1 cellular context compared by ENCODE assay signal in the genomic region with DNA sequence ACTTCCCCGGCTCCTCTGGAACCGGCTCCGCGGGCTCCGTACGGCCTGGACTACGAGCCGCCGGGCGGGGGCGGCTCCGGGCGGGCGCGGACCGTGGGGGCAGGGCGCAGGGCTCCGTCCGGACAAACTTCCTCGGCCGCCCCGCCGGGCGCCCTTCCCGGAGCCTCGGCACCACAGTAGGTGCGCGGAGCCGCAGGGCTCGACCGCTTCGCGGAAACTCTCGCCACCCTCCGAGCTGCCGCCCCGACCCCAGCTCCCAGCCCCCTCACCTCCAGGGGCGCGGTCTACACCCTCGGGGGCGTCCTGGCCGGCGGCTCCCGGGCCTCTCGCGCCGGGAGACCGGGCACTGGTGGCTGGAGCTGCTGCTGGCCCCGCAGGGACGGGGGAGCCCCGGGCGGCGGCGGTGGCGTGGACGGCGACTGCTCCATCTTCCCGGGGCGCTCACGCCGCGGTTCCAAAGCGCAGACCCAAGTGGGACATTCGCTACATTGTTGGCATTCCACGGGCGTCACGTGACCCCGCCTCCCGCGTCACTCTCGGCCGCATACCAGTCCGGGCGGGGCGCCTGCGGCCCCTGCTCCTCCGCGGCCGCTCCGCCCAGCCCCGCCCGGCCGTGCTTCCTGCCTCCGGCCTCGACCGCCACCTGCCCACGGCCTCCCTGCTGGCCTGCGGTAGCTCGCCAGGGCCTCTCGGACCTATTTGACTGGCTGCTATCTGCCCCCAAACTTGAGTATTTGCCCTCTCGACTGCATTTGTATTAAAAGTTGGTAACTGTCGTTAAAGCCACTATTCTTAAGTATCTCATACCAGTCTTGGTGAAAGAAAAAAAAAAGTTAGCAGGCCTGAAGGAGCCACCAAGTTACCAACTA.
TF ChIP-seq lines count a peak whose summit lies in the region.

A gene (minus strand): TSS at position 510 of the 869 bp plus-strand sequence. CDS start 15,560 bp downstream, outside the sequence.

TF ChIP-seq in HepG2, 621 proteins besides CTCF, POLR2A, EP300 and RAD21 (continued from another document and continues in another):
- TF ChIP-seq, protein P1, sequence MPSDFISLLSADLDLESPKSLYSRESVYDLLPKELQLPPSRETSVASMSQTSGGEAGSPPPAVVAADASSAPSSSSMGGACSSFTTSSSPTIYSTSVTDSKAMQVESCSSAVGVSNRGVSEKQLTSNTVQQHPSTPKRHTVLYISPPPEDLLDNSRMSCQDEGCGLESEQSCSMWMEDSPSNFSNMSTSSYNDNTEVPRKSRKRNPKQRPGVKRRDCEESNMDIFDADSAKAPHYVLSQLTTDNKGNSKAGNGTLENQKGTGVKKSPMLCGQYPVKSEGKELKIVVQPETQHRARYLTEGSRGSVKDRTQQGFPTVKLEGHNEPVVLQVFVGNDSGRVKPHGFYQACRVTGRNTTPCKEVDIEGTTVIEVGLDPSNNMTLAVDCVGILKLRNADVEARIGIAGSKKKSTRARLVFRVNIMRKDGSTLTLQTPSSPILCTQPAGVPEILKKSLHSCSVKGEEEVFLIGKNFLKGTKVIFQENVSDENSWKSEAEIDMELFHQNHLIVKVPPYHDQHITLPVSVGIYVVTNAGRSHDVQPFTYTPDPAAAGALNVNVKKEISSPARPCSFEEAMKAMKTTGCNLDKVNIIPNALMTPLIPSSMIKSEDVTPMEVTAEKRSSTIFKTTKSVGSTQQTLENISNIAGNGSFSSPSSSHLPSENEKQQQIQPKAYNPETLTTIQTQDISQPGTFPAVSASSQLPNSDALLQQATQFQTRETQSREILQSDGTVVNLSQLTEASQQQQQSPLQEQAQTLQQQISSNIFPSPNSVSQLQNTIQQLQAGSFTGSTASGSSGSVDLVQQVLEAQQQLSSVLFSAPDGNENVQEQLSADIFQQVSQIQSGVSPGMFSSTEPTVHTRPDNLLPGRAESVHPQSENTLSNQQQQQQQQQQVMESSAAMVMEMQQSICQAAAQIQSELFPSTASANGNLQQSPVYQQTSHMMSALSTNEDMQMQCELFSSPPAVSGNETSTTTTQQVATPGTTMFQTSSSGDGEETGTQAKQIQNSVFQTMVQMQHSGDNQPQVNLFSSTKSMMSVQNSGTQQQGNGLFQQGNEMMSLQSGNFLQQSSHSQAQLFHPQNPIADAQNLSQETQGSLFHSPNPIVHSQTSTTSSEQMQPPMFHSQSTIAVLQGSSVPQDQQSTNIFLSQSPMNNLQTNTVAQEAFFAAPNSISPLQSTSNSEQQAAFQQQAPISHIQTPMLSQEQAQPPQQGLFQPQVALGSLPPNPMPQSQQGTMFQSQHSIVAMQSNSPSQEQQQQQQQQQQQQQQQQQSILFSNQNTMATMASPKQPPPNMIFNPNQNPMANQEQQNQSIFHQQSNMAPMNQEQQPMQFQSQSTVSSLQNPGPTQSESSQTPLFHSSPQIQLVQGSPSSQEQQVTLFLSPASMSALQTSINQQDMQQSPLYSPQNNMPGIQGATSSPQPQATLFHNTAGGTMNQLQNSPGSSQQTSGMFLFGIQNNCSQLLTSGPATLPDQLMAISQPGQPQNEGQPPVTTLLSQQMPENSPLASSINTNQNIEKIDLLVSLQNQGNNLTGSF (CRISPR knock-in tag; IDR thresholded peaks at IDR 0.05), result peak; percentile 64; the same call in 1 of the 2 replicates
- TF ChIP-seq ZNF430 (CRISPR knock-in tag; IDR thresholded peaks at IDR 0.05) (0 out of 2 replicates have a peak, but pooled peaks have one; percentile 66), SSRP1 (CRISPR knock-in tag; IDR thresholded peaks at IDR 0.05) (no peak), REPIN1 (CRISPR knock-in tag; IDR thresholded peaks at IDR 0.05; ENCODE audit: borderline replicate concordance, low read depth) (no peak), HNF4A (CRISPR knock-in tag; IDR thresholded peaks at IDR 0.05) (peak; percentile 31), BRD4 (CRISPR knock-in tag; IDR thresholded peaks at IDR 0.05) (peak; percentile 55; the same call in 1 of the 2 replicates), ZSCAN30 (CRISPR knock-in tag; IDR thresholded peaks at IDR 0.05) (0 out of 2 replicates have a peak, but pooled peaks have one; percentile 52), RXRA (CRISPR knock-in tag; IDR thresholded peaks at IDR 0.05) (peak; percentile 45; the same call in 1 of the 2 replicates), XRCC5 (optimal IDR thresholded peaks at IDR 0.05; ENCODE audit: low read length) (peak; percentile 62), GATA4 (IDR thresholded peaks at IDR 0.05; ENCODE audit: borderline replicate concordance, low read depth) (0 out of 2 replicates have a peak, but pooled peaks have one; percentile 16), HNRNPLL (IDR thresholded peaks at IDR 0.05; ENCODE audit: low read depth, low read length, poor library complexity, severe bottlenecking) (peak; percentile 76), KLF15 (CRISPR knock-in tag; IDR thresholded peaks at IDR 0.05; ENCODE audit: borderline replicate concordance) (no peak), ZNF441 (CRISPR knock-in tag; IDR thresholded peaks at IDR 0.05; ENCODE audit: borderline replicate concordance) (0 out of 2 replicates have a peak, but pooled peaks have one; percentile 9), TOE1 (CRISPR knock-in tag; IDR thresholded peaks at IDR 0.05) (no peak), ZNF777 (CRISPR knock-in tag; IDR thresholded peaks at IDR 0.05) (peak; percentile 85), ZNF230 (CRISPR knock-in tag; IDR thresholded peaks at IDR 0.05) (no peak), SALL2 (CRISPR knock-in tag; IDR thresholded peaks at IDR 0.05) (peak; percentile 86), KAT7 (CRISPR knock-in tag; IDR thresholded peaks at IDR 0.05; ENCODE audit: borderline replicate concordance) (peak; percentile 24; the same call in 1 of the 2 replicates), KDM1A (CRISPR knock-in tag; IDR thresholded peaks at IDR 0.05) (peak; percentile 7; the same call in 1 of the 2 replicates), ZNF274 (CRISPR knock-in tag; IDR thresholded peaks at IDR 0.05) (0 out of 2 replicates have a peak, but pooled peaks have one; percentile 31), FOXA3 (CRISPR knock-in tag; IDR thresholded peaks at IDR 0.05) (peak; percentile 38; the same call in 1 of the 2 replicates), ZNF264 (CRISPR knock-in tag; IDR thresholded peaks at IDR 0.05) (no peak; the same call in 1 of the 2 replicates), GABPB1 (CRISPR knock-in tag; IDR thresholded peaks at IDR 0.05) (peak; percentile 75), ZNF547 (CRISPR knock-in tag; IDR thresholded peaks at IDR 0.05) (peak; percentile 72), ZFP62 (CRISPR knock-in tag; IDR thresholded peaks at IDR 0.05) (no peak), ZNF772 (CRISPR knock-in tag; IDR thresholded peaks at IDR 0.05) (0 out of 2 replicates have a peak, but pooled peaks have one; percentile 67), IRF2 (CRISPR knock-in tag; IDR thresholded peaks at IDR 0.05) (peak; percentile 62; the same call in 1 of the 2 replicates), ZNF768 (CRISPR knock-in tag; IDR thresholded peaks at IDR 0.05) (peak; percentile 10; the same call in 1 of the 2 replicates), MIER3 (CRISPR knock-in tag; IDR thresholded peaks at IDR 0.05; ENCODE audit: borderline replicate concordance) (0 out of 2 replicates have a peak, but pooled peaks have one; percentile 13), ZFAT (CRISPR knock-in tag; conservative IDR thresholded peaks at IDR 0.05) (0 out of 2 replicates have a peak, but pooled peaks have one; percentile 9), RXRB (CRISPR knock-in tag; IDR thresholded peaks at IDR 0.05; ENCODE audit: borderline replicate concordance) (no peak), ZNF501 (CRISPR knock-in tag; IDR thresholded peaks at IDR 0.05) (peak; percentile 29), ERF (CRISPR knock-in tag; IDR thresholded peaks at IDR 0.05) (peak; percentile 75), NFYC (CRISPR knock-in tag; IDR thresholded peaks at IDR 0.05) (no peak), ZNF354B (CRISPR knock-in tag; IDR thresholded peaks at IDR 0.05) (no peak), PCBP1 (IDR thresholded peaks at IDR 0.05; ENCODE audit: borderline replicate concordance, low read depth, low read length) (0 out of 2 replicates have a peak, but pooled peaks have one; percentile 20), ATAD3A (CRISPR knock-in tag; IDR thresholded peaks at IDR 0.05) (no peak), DMAP1 (CRISPR knock-in tag; IDR thresholded peaks at IDR 0.05) (peak; percentile 47; the same call in 1 of the 2 replicates), ZNF10 (CRISPR knock-in tag; IDR thresholded peaks at IDR 0.05; ENCODE audit: borderline replicate concordance, low read depth) (no peak), ZNF333 (CRISPR knock-in tag; IDR thresholded peaks at IDR 0.05; ENCODE audit: borderline replicate concordance) (peak; percentile 82; the same call in 1 of the 2 replicates)
- TF ChIP-seq, protein P2, sequence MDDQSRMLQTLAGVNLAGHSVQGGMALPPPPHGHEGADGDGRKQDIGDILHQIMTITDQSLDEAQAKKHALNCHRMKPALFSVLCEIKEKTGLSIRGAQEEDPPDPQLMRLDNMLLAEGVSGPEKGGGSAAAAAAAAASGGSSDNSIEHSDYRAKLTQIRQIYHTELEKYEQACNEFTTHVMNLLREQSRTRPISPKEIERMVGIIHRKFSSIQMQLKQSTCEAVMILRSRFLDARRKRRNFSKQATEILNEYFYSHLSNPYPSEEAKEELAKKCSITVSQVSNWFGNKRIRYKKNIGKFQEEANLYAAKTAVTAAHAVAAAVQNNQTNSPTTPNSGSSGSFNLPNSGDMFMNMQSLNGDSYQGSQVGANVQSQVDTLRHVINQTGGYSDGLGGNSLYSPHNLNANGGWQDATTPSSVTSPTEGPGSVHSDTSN (CRISPR knock-in tag; IDR thresholded peaks at IDR 0.05; ENCODE audit: borderline replicate concordance), result no peak
- TF ChIP-seq, protein P3, sequence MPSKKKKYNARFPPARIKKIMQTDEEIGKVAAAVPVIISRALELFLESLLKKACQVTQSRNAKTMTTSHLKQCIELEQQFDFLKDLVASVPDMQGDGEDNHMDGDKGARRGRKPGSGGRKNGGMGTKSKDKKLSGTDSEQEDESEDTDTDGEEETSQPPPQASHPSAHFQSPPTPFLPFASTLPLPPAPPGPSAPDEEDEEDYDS (CRISPR knock-in tag; IDR thresholded peaks at IDR 0.05), result no peak; the same call in 1 of the 2 replicates
- TF ChIP-seq, protein P4, sequence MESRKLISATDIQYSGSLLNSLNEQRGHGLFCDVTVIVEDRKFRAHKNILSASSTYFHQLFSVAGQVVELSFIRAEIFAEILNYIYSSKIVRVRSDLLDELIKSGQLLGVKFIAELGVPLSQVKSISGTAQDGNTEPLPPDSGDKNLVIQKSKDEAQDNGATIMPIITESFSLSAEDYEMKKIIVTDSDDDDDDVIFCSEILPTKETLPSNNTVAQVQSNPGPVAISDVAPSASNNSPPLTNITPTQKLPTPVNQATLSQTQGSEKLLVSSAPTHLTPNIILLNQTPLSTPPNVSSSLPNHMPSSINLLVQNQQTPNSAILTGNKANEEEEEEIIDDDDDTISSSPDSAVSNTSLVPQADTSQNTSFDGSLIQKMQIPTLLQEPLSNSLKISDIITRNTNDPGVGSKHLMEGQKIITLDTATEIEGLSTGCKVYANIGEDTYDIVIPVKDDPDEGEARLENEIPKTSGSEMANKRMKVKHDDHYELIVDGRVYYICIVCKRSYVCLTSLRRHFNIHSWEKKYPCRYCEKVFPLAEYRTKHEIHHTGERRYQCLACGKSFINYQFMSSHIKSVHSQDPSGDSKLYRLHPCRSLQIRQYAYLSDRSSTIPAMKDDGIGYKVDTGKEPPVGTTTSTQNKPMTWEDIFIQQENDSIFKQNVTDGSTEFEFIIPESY (CRISPR knock-in tag; IDR thresholded peaks at IDR 0.05), result peak; percentile 7; the same call in 1 of the 2 replicates
- TF ChIP-seq, protein P5, sequence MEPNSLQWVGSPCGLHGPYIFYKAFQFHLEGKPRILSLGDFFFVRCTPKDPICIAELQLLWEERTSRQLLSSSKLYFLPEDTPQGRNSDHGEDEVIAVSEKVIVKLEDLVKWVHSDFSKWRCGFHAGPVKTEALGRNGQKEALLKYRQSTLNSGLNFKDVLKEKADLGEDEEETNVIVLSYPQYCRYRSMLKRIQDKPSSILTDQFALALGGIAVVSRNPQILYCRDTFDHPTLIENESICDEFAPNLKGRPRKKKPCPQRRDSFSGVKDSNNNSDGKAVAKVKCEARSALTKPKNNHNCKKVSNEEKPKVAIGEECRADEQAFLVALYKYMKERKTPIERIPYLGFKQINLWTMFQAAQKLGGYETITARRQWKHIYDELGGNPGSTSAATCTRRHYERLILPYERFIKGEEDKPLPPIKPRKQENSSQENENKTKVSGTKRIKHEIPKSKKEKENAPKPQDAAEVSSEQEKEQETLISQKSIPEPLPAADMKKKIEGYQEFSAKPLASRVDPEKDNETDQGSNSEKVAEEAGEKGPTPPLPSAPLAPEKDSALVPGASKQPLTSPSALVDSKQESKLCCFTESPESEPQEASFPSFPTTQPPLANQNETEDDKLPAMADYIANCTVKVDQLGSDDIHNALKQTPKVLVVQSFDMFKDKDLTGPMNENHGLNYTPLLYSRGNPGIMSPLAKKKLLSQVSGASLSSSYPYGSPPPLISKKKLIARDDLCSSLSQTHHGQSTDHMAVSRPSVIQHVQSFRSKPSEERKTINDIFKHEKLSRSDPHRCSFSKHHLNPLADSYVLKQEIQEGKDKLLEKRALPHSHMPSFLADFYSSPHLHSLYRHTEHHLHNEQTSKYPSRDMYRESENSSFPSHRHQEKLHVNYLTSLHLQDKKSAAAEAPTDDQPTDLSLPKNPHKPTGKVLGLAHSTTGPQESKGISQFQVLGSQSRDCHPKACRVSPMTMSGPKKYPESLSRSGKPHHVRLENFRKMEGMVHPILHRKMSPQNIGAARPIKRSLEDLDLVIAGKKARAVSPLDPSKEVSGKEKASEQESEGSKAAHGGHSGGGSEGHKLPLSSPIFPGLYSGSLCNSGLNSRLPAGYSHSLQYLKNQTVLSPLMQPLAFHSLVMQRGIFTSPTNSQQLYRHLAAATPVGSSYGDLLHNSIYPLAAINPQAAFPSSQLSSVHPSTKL (CRISPR knock-in tag; IDR thresholded peaks at IDR 0.05), result peak; percentile 64
- TF ChIP-seq, protein P6, sequence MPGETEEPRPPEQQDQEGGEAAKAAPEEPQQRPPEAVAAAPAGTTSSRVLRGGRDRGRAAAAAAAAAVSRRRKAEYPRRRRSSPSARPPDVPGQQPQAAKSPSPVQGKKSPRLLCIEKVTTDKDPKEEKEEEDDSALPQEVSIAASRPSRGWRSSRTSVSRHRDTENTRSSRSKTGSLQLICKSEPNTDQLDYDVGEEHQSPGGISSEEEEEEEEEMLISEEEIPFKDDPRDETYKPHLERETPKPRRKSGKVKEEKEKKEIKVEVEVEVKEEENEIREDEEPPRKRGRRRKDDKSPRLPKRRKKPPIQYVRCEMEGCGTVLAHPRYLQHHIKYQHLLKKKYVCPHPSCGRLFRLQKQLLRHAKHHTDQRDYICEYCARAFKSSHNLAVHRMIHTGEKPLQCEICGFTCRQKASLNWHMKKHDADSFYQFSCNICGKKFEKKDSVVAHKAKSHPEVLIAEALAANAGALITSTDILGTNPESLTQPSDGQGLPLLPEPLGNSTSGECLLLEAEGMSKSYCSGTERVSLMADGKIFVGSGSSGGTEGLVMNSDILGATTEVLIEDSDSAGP (CRISPR knock-in tag; IDR thresholded peaks at IDR 0.05; ENCODE audit: borderline replicate concordance), result peak; percentile 87
- TF ChIP-seq, protein P7, sequence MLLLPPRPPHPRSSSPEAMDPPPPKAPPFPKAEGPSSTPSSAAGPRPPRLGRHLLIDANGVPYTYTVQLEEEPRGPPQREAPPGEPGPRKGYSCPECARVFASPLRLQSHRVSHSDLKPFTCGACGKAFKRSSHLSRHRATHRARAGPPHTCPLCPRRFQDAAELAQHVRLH (CRISPR knock-in tag; IDR thresholded peaks at IDR 0.05; ENCODE audit: borderline replicate concordance, low read depth), result peak; percentile 13; the same call in 1 of the 2 replicates
